ENCODE assay signal across 28 cellular contexts in genomic region chr7:158422551-158423189, GRCh38.
"Had no signal": no experiment of that assay in that cellular context is flagged by ENCODE, and none has a peak within 500 bp of the region (broad histone marks: within the 10 kb centered on the region; RNA-seq: fewer than 3 reads in every experiment).

No MANE protein-coding gene starts in this region.

- H3K4me1 ChIP-seq: left lung, pancreas, uterus had no signal

- H3K4me1 Mint-ChIP-seq: activated CD4-positive, alpha-beta T cell treated with anti-CD3 and anti-CD28 coated beads for 36 hours; activated naive CD4-positive, alpha-beta T cell treated with anti-CD3 and anti-CD28 coated beads, Interleukin-2, amount 10 ng/mL, durations not matched to agents 7 days and 5 days; naive B cell; neural crest cell had no signal

- H3K36me3 Mint-ChIP-seq: activated naive CD4-positive, alpha-beta T cell treated with anti-CD3 and anti-CD28 coated beads, Interleukin-2, amount 10 ng/mL, durations not matched to agents 7 days and 5 days; naive B cell had no signal

- ATAC-seq: activated CD4-positive, alpha-beta T cell treated with anti-CD3 and anti-CD28 coated beads for 36 hours; activated T-cell treated with anti-CD3 and anti-CD28 coated beads, Interleukin-2, amount 50 U/mL, for 72 hours; left lung; pancreas; right cardiac atrium; stimulated activated naive CD8-positive, alpha-beta T cell treated with anti-CD3 and anti-CD28 coated beads, Interleukin-15, Interleukin-2, amounts not matched to agents 100 U/mL and 50 U/mL, for 24 hours had no signal

- H3K27ac ChIP-seq: left lung, pancreas, thoracic aorta, uterus had no signal

- H3K4me3 Mint-ChIP-seq: activated CD4-positive, alpha-beta T cell treated with anti-CD3 and anti-CD28 coated beads for 36 hours; activated naive CD4-positive, alpha-beta T cell treated with anti-CD3 and anti-CD28 coated beads, Interleukin-2, amount 10 ng/mL, durations not matched to agents 7 days and 5 days; activated T-cell treated with anti-CD3 and anti-CD28 coated beads, Interleukin-2, amount 50 U/mL, for 72 hours; naive B cell; neural crest cell; T-helper 2 cell treated with Interferon-gamma antibody and Interleukin-4, amounts not matched to agents 5 μg/mL and 100 μg/mL, for 36 hours had no signal

- H3K36me3 ChIP-seq: left lung, pancreas, thoracic aorta, uterus had no signal

- H3K9me3 ChIP-seq: left lung, pancreas, thoracic aorta, uterus had no signal

- H3K27me3 ChIP-seq: left lung, pancreas, uterus had no signal

- H3K4me3 ChIP-seq: left lung, lung, pancreas, thoracic aorta, uterus had no signal

- H3K27ac Mint-ChIP-seq: activated CD4-positive, alpha-beta T cell treated with anti-CD3 and anti-CD28 coated beads for 36 hours; activated naive CD4-positive, alpha-beta T cell treated with anti-CD3 and anti-CD28 coated beads, Interleukin-2, amount 10 ng/mL, durations not matched to agents 7 days and 5 days; activated T-cell treated with anti-CD3 and anti-CD28 coated beads, Interleukin-2, amount 50 U/mL, for 72 hours; T-helper 2 cell treated with Interferon-gamma antibody and Interleukin-4, amounts not matched to agents 5 μg/mL and 100 μg/mL, for 36 hours had no signal

- H3K27me3 Mint-ChIP-seq: activated CD4-positive, alpha-beta T cell treated with anti-CD3 and anti-CD28 coated beads for 36 hours; activated naive CD4-positive, alpha-beta T cell treated with anti-CD3 and anti-CD28 coated beads, Interleukin-2, amount 10 ng/mL, durations not matched to agents 7 days and 5 days; naive B cell had no signal

- DNase-seq: activated CD4-positive, alpha-beta T cell treated with anti-CD3 and anti-CD28 coated beads for 36 hours; activated CD4-positive, alpha-beta T cell treated with anti-CD3 and anti-CD28 coated beads, Interleukin-2, amount 50 U/mL, for 4 hours; activated CD4-positive, CD25-positive, alpha-beta regulatory T cell; activated naive CD4-positive, alpha-beta T cell treated with anti-CD3 and anti-CD28 coated beads, Interleukin-2, amount 10 ng/mL, durations not matched to agents 7 days and 5 days; activated T-cell treated with anti-CD3 and anti-CD28 coated beads for 4 hours; activated T-cell treated with anti-CD3 and anti-CD28 coated beads, Interleukin-2, amount 50 U/mL, for 72 hours; amniotic stem cell; central memory CD4-positive, alpha-beta T cell; effector CD8-positive, alpha-beta T cell; naive B cell; nucleus accumbens; pancreas; right cardiac atrium; stimulated activated CD4-positive, alpha-beta T cell treated with anti-CD3 and anti-CD28 coated beads, Interleukin-15, amount 100 ng/mL, for 24 hours; stimulated activated CD4-positive, alpha-beta T cell treated with anti-CD3 and anti-CD28 coated beads, Interleukin-2, amount 100 ng/mL, for 24 hours; stimulated activated naive CD8-positive, alpha-beta T cell treated with anti-CD3 and anti-CD28 coated beads, Interleukin-15, Interleukin-2, amounts not matched to agents 100 U/mL and 50 U/mL, for 24 hours; T-helper 1 cell; trophoblast cell; uterus had no signal

- FAIRE-seq: astrocyte, colon, frontal cortex, islet of Langerhans, pancreas had no signal
